In the genomic region with DNA sequence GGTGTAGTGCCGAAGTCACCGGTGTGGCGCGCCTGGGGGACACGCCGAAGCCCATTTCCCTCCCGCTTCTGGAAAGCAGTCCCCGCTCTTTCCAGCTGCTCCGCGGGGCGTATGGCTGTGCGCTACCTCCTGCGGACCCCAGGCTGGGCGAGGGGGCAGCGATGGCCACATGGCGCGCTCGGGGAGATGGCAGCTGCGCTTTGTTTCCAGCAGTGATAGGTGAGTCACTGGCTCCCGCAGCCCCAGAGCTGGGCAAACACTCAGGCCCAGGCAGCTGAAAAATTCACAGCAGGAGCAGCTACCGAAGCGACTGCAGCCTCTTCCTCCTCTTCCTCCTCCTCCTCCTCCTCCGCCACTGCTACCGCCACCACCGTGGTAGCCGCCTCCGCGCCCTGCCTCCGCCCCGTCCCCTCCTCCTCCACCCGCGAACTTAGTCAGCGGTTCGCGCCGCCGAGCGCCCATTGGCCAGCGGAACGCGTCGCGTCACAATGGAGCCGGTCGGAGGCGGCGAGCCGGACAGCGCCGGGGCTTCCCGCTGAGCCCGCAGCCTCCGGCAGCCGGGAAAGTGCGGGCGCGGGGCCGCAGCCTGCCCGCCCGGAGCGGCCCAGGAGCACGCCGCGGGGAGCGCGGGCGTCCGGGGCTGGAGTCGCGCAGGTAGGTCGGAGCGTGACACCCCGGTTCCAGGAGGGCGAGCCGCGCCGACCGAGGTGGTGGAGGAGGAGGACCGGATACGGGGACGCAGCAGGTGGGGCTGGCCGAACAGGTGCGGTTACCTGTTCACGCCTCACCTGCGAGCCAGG, we compare ENCODE assay signal across 8 cellular contexts. TPM values are rescaled to one million over a fixed set of nuclear protein-coding genes. Genes with fewer than 3 reads are reported as not detected.
DNase-seq lines count a peak whose midpoint lies in the region; ATAC-seq, FAIRE-seq and TF ChIP-seq lines count a peak whose summit lies in the region.

LRRC8B (plus strand) TSS at position 461 of the 800 bp plus-strand sequence. CDS start 57,822 bp downstream, outside the sequence.

- TF ChIP-seq POLR2A in H54 (IDR thresholded peaks at IDR 0.05; ENCODE audit: low read depth, low read length), result peak; percentile 60

- no peaks in the 10 kb centered on the region for H3K9me3 ChIP-seq in Loucy (ENCODE audit: insufficient read depth, low read depth, low read length)

- H2AFZ ChIP-seq in Loucy (ENCODE audit: low read length), result peak within 1 kb of the TSS; percentile 96

- peaks cover 29% of the 10 kb centered on the region for H3K4me1 Mint-ChIP-seq in activated naive CD4-positive, alpha-beta T cell treated with anti-CD3 and anti-CD28 coated beads, Interleukin-2, amount 50 U/mL, for 24 hours

- H3K27me3 Mint-ChIP-seq in activated naive CD4-positive, alpha-beta T cell treated with anti-CD3 and anti-CD28 coated beads, Interleukin-2, amount 50 U/mL, for 24 hours, result no peaks in the 10 kb centered on the region

- H3K4me3 Mint-ChIP-seq in activated naive CD4-positive, alpha-beta T cell treated with anti-CD3 and anti-CD28 coated beads, Interleukin-2, amount 50 U/mL, for 24 hours, result no peak within 1 kb of the TSS

- peaks cover 7% of the 10 kb centered on the region for H3K36me3 Mint-ChIP-seq in activated naive CD4-positive, alpha-beta T cell treated with anti-CD3 and anti-CD28 coated beads, Interleukin-2, amount 50 U/mL, for 24 hours

- peak; percentile 96 for ATAC-seq in SK-N-SH treated with all-trans-retinoic acid at 6 μM for 48 hours

- H3K4me1 ChIP-seq in Loucy (ENCODE audit: insufficient read depth, low read length, poor library complexity, severe bottlenecking), result peaks cover 41% of the 10 kb centered on the region

- DNase-seq in G401 (ENCODE audit: low spot score), result peak; percentile 79
- peak; percentile 73 for DNase-seq in H54 (ENCODE audit: insufficient read length, low spot score)
- no peak for DNase-seq in glomerular endothelial cell (ENCODE audit: extremely low read depth, low read depth, low spot score)
- DNase-seq in occipital lobe (lab: John Stamatoyannopoulos, UW), result peak; percentile 89

- no peak for TF ChIP-seq CTCF in Loucy (conservative IDR thresholded peaks at IDR 0.05; ENCODE audit: low read length)

- H3K79me2 ChIP-seq in Loucy (ENCODE audit: insufficient read depth, low read length), result peaks cover 48% of the 10 kb centered on the region

- H3K4me3 ChIP-seq in Loucy (ENCODE audit: low read length, poor library complexity, severe bottlenecking), result peak within 1 kb of the TSS; percentile 98

- peak; percentile 53 for FAIRE-seq in H54 (lab: Jason Lieb, UNC)

- H3K36me3 ChIP-seq in Loucy (ENCODE audit: insufficient read depth, low read length), result no peaks in the 10 kb centered on the region

- peak within 1 kb of the TSS; percentile 85 for H3K27ac ChIP-seq in temporal lobe (ENCODE audit: low read depth, low read length)

- peaks cover 9% of the 10 kb centered on the region for H3K9me3 Mint-ChIP-seq in activated naive CD4-positive, alpha-beta T cell treated with anti-CD3 and anti-CD28 coated beads, Interleukin-2, amount 50 U/mL, for 24 hours

- H4K20me1 ChIP-seq in Loucy (ENCODE audit: insufficient read depth, low read length, poor library complexity, severe bottlenecking), result peaks cover 33% of the 10 kb centered on the region

- H3K27me3 ChIP-seq in Loucy (ENCODE audit: insufficient read depth, low read length, poor library complexity, severe bottlenecking), result no peaks in the 10 kb centered on the region

- H3K4me2 ChIP-seq in Loucy (ENCODE audit: low read depth, low read length, poor library complexity, severe bottlenecking), result peak within 1 kb of the TSS; percentile 83

- no peaks in the 10 kb centered on the region for H3K9me2 ChIP-seq in Loucy (replicated peaks; ENCODE audit: low read depth, low read length)

- in situ Hi-C loops in G401 (cut with HindIII; ENCODE audit: low sequenced_read_pairs), result no loop called here

- H3F3A ChIP-seq in Loucy (ENCODE audit: low read depth), result no peaks in the 10 kb centered on the region

- peak within 1 kb of the TSS; percentile 86 for H3K9ac ChIP-seq in Loucy (ENCODE audit: low read depth, low read length, poor library complexity, severe bottlenecking)

- peak within 1 kb of the TSS; percentile 99 for H3K27ac Mint-ChIP-seq in activated naive CD4-positive, alpha-beta T cell treated with anti-CD3 and anti-CD28 coated beads, Interleukin-2, amount 50 U/mL, for 24 hours

TF ChIP-seq in SK-N-SH treated with all-trans-retinoic acid at 6 μM for 48 hours, 23 proteins besides CTCF, POLR2A, EP300 and RAD21:
- no peak for TF ChIP-seq ZNF565 (CRISPR knock-in tag; conservative IDR thresholded peaks at IDR 0.05; ENCODE audit: low read depth)
- TF ChIP-seq ZNF70 (CRISPR knock-in tag; IDR thresholded peaks at IDR 0.05), result no peak
- no peak for TF ChIP-seq ARNTL (CRISPR knock-in tag; IDR thresholded peaks at IDR 0.05; ENCODE audit: borderline replicate concordance, low read depth)
- 0 out of 2 replicates have a peak, but pooled peaks have one; percentile 49 for TF ChIP-seq CSDC2 (CRISPR knock-in tag; IDR thresholded peaks at IDR 0.05)
- TF ChIP-seq TCF4 (CRISPR knock-in tag; IDR thresholded peaks at IDR 0.05; ENCODE audit: borderline replicate concordance), result no peak
- TF ChIP-seq TOX (CRISPR knock-in tag; IDR thresholded peaks at IDR 0.05; ENCODE audit: borderline replicate concordance), result no peak
- TF ChIP-seq ZFP3 (CRISPR knock-in tag; IDR thresholded peaks at IDR 0.05), result peak; percentile 34; the same call in 1 of the 2 replicates

RNA-seq across cellular contexts. Expression of gene LRRC8B, which starts in this region (rescaled TPM):
- 10.0 and 15.6 TPM in 2 replicates for total RNA-seq in G401 (2014; rRNA removed; shearing (Covaris generic))
- total RNA-seq in glomerular endothelial cell, result 18.1 and 33.4 TPM in 2 replicates
- 32.8 TPM for total RNA-seq in occipital lobe
- total RNA-seq in temporal lobe, result 35.4 TPM
